8 cellular contexts compared by ENCODE assay signal in genomic region chr12:6451348-6452244, GRCh38. TPM values are rescaled to one million over a fixed set of nuclear protein-coding genes. Genes with fewer than 3 reads are reported as not detected.
A peak's percentile ranks its signal among the peaks of the same experiment; 100 is the strongest.
DNase-seq lines count a peak whose midpoint lies in the region; ATAC-seq and TF ChIP-seq lines count a peak whose summit lies in the region.

TSS of gene TAPBPL (plus strand) at chr12:6452042. CDS start at chr12:6452249, 207 bp downstream.

- no peak within 1 kb of the TSS for H3K9ac ChIP-seq in HCT116 (ENCODE audit: low read length)

- peaks cover 65% of the 10 kb centered on the region for H3K36me3 Mint-ChIP-seq in T-helper 1 cell treated with Interleukin-12 subunit alpha and Interleukin-12 subunit beta and Interleukin-4 antibody, amounts not matched to agents 30 μg/mL and 1 μg/mL, for 36 hours (ENCODE audit: low read depth)

- no peak within 1 kb of the TSS for H3K27ac ChIP-seq in HCT116 (ENCODE audit: low read depth, low read length)
- peak within 1 kb of the TSS; percentile 97 for H3K27ac ChIP-seq in angular gyrus (ENCODE audit: low read depth, low read length)
- peak within 1 kb of the TSS; percentile 96 to 99 for H3K27ac ChIP-seq in prostate gland

- peak within 1 kb of the TSS; percentile 98 for H3K4me3 Mint-ChIP-seq in T-helper 1 cell treated with Interleukin-12 subunit alpha and Interleukin-12 subunit beta and Interleukin-4 antibody, amounts not matched to agents 30 μg/mL and 1 μg/mL, for 36 hours

- CTCF ChIA-PET in HCT116 (lab: Charles Lee), result no interaction called here

- no peaks in the 10 kb centered on the region for H3K79me2 ChIP-seq in HCT116 (ENCODE audit: insufficient read depth, low read length)

- no peaks in the 10 kb centered on the region for H3K36me3 ChIP-seq in HCT116 (ENCODE audit: control insufficient read depth in 1 of 2, insufficient read depth in 2 of 2, low read length in 2 of 2)
- no peaks in the 10 kb centered on the region for H3K36me3 ChIP-seq in prostate gland

- no peaks in the 10 kb centered on the region for H4K20me1 ChIP-seq in HCT116 (ENCODE audit: insufficient read depth)

- BruUV-seq in HCT116 (replicated peaks; lab: Mats Ljungman, UMichigan), result no TSS peak

- no peak for TF ChIP-seq CTCF in HCT116 (IDR thresholded peaks at IDR 0.05 in 2 of 3, conservative IDR thresholded peaks at IDR 0.05 in 1 of 3; ENCODE audit: borderline replicate concordance in 1 of 3, insufficient read depth in 1 of 3, low read depth in 2 of 3, low read length in 2 of 3)
- TF ChIP-seq CTCF in prostate gland (IDR thresholded peaks at IDR 0.05), result peak in 1 of 4 experiments; percentile 2

- intact Hi-C loops in HCT116 (cut with micrococcal nuclease) (no loop called here), left ventricle myocardium superior (cut with micrococcal nuclease) (no loop called here), prostate gland (cut with DNase I) (loop anchor here (2.0 to 5.0 kb wide), 2 partner anchors 41 to 69 kb away; partner anchors contain the start of genes MRPL51 and NCAPD2)

- H3K4me1 Mint-ChIP-seq in T-helper 1 cell treated with Interleukin-12 subunit alpha and Interleukin-12 subunit beta and Interleukin-4 antibody, amounts not matched to agents 30 μg/mL and 1 μg/mL, for 36 hours (ENCODE audit: low read depth), result peaks cover 53% of the 10 kb centered on the region

- H3K4me3 ChIP-seq in HCT116 (replicated peaks in 1 of 2; ENCODE audit: low read depth in 1 of 2, low read length in 2 of 2) (no peak within 1 kb of the TSS), prostate gland (peak within 1 kb of the TSS; percentile 63)

- H3K4me2 ChIP-seq in HCT116 (ENCODE audit: low read length), result peak within 1 kb of the TSS; percentile 18

- DNase-seq in ELR (ENCODE audit: low read depth), result peak; percentile 85
- DNase-seq in HCT116 (ENCODE audit: low read depth, low spot score), result no peak
- peak; percentile 95 for DNase-seq in NCI-H1105 treated with DMSO at 0.1 percent for 48 hours (lab: John Stamatoyannopoulos, UW)
- peak; percentile 90 for DNase-seq in left ventricle myocardium superior
- DNase-seq in prostate gland (ENCODE audit: low spot score), result peak; percentile 87

- H3K9me3 ChIP-seq in HCT116 (ENCODE audit: control insufficient read depth in 1 of 2, insufficient read depth in 1 of 2, low read depth in 1 of 2, low read length in 2 of 2) (no peaks in the 10 kb centered on the region), prostate gland (no peaks in the 10 kb centered on the region)

- TF ChIP-seq RAD21 in HCT116 (IDR thresholded peaks at IDR 0.05; ENCODE audit: low read depth), result no peak

- H3K4me1 ChIP-seq in HCT116 (ENCODE audit: control insufficient read depth in 1 of 2, insufficient read depth in 2 of 2, low read length in 2 of 2) (peaks cover 0 to 15% of the 10 kb centered on the region in 2 experiments; a peak in 1 of 4 replicates), prostate gland (replicated peaks) (peaks cover 20% of the 10 kb centered on the region)

- TF ChIP-seq POLR2A in HCT116 (IDR thresholded peaks at IDR 0.05; ENCODE audit: borderline replicate concordance, extremely low read depth, insufficient read depth, insufficient read length) (no peak), prostate gland (IDR thresholded peaks at IDR 0.05) (peak; percentile 59)

- ATAC-seq in HCT116 (no peak; the same call in 1 of the 2 replicates), left ventricle myocardium superior (peak; percentile 95), HG02885 (IDR thresholded peaks at IDR 0.05; ENCODE audit: poor library complexity, unreplicated experiment) (no peak)

- no peaks in the 10 kb centered on the region for H3K27me3 Mint-ChIP-seq in T-helper 1 cell treated with Interleukin-12 subunit alpha and Interleukin-12 subunit beta and Interleukin-4 antibody, amounts not matched to agents 30 μg/mL and 1 μg/mL, for 36 hours (ENCODE audit: low read depth)

- H3K27ac Mint-ChIP-seq in T-helper 1 cell treated with Interleukin-12 subunit alpha and Interleukin-12 subunit beta and Interleukin-4 antibody, amounts not matched to agents 30 μg/mL and 1 μg/mL, for 36 hours, result peak within 1 kb of the TSS; percentile 97

- WGBS in prostate gland, result 0% methylated on average over 27 of the region's 27 CpGs

- H3K9me3 Mint-ChIP-seq in T-helper 1 cell treated with Interleukin-12 subunit alpha and Interleukin-12 subunit beta and Interleukin-4 antibody, amounts not matched to agents 30 μg/mL and 1 μg/mL, for 36 hours, result no peaks in the 10 kb centered on the region

- no peak within 1 kb of the TSS for H2AFZ ChIP-seq in HCT116 (ENCODE audit: low read depth, low read length, poor library complexity, severe bottlenecking)

- POLR2A ChIA-PET in HCT116 (lab: Charles Lee), result no interaction called here

- RAD21 ChIA-PET in HCT116 (lab: Charles Lee; ENCODE audit: low non-redundant PET in 1 of 2, low total read pairs in 2 of 2, uncharacterized antibody in 2 of 2, unreplicated experiment in 2 of 2), result no interaction called here

- no peaks in the 10 kb centered on the region for H3K9me2 ChIP-seq in HCT116 (ENCODE audit: insufficient read depth)

- H3K27me3 ChIP-seq in HCT116 (ENCODE audit: insufficient read depth, low read length), result no peaks in the 10 kb centered on the region
- H3K27me3 ChIP-seq in prostate gland (replicated peaks; ENCODE audit: insufficient read depth), result no peaks in the 10 kb centered on the region

TF ChIP-seq in HCT116, 20 proteins besides CTCF, POLR2A, EP300 and RAD21:
- TF ChIP-seq ZBTB33 (IDR thresholded peaks at IDR 0.05; ENCODE audit: extremely low read depth, insufficient replicate concordance, low read length) (no peak), SIN3A (IDR thresholded peaks at IDR 0.05; ENCODE audit: low read depth) (no peak), TCF7L2 (IDR thresholded peaks at IDR 0.05; ENCODE audit: borderline replicate concordance, extremely low read depth, insufficient read depth, insufficient read length) (no peak), ZFX (IDR thresholded peaks at IDR 0.05) (no peak), ATF3 (IDR thresholded peaks at IDR 0.05) (no peak), MAX (IDR thresholded peaks at IDR 0.05) (no peak), ZNF274 (IDR thresholded peaks at IDR 0.05; ENCODE audit: low read depth, low read length) (no peak), CBX3 (IDR thresholded peaks at IDR 0.05; ENCODE audit: low read depth) (no peak), CEBPB (IDR thresholded peaks at IDR 0.05; ENCODE audit: low read depth) (no peak), EGR1 (IDR thresholded peaks at IDR 0.05; ENCODE audit: low read depth) (no peak)

RNA-seq across cellular contexts. Expression of gene TAPBPL, which starts in this region (rescaled TPM):
- total RNA-seq in HCT116 (2021; ENCODE audit: unreplicated experiment) (0.54 TPM), left ventricle myocardium superior (13.1 TPM), prostate gland (10 to 100 TPM; 31.6 to 39.9 TPM)
- 0.65 and 0.79 TPM in 2 replicates for polyA plus RNA-seq in HCT116 (2012)

Comparison
In these comparisons a context has a peak if more than half of its experiments do, and no peak if none do; other contexts are left out.
1. H3K4me3 ChIP-seq: peak in prostate gland (2 of 2); none in HCT116 (0 of 2).